ENCODE assay signal across 2 cellular contexts in the genomic region with DNA sequence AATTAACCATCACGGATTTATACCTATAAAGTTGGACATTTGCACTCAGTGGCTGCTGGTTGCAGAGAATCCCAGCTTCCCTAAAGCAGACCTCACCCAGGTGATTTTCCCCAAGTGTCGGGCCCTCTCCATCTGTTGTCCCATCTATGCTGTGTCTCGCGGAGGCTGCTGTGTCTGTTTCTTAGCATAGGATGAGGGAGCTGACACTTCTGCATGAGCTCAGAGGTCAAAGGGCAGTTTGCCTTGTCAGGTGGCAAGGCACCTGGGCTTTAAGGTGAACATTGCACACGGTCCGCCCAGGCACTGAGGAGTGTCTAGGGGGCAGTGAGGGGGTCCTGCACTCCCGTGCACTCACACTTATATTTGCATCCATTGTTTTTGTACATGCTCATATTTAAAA.
TF ChIP-seq lines count a peak whose summit lies in the region.

No MANE protein-coding gene starts in this region.

TF ChIP-seq in H1, 55 proteins besides CTCF, POLR2A, EP300 and RAD21:
- TF ChIP-seq JUND (IDR thresholded peaks at IDR 0.05; ENCODE audit: low read length) = no peak
- TF ChIP-seq YY1 (IDR thresholded peaks at IDR 0.05; ENCODE audit: low read depth, low read length) = no peak
- no peak for TF ChIP-seq BACH1 (IDR thresholded peaks at IDR 0.05; ENCODE audit: low read length)
- TF ChIP-seq EGR1 (IDR thresholded peaks at IDR 0.05; ENCODE audit: borderline replicate concordance, low read depth, low read length) = no peak
- TF ChIP-seq ASH2L (IDR thresholded peaks at IDR 0.05; ENCODE audit: low read length) = no peak
- TF ChIP-seq KDM1A (IDR thresholded peaks at IDR 0.05; ENCODE audit: borderline replicate concordance, low read length) = no peak
- no peak for TF ChIP-seq FOSL1 (IDR thresholded peaks at IDR 0.05; ENCODE audit: insufficient read depth, low read depth, low read length)
- TF ChIP-seq TAF7 (optimal IDR thresholded peaks at IDR 0.05; ENCODE audit: borderline replicate concordance, low read depth, low read length) = no peak
- no peak for TF ChIP-seq SIN3A (conservative IDR thresholded peaks at IDR 0.05 in 1 of 2, IDR thresholded peaks at IDR 0.05 in 1 of 2; ENCODE audit: low read depth in 1 of 2, low read length in 2 of 2)
- no peak for TF ChIP-seq TEAD4 (IDR thresholded peaks at IDR 0.05; ENCODE audit: low read depth, low read length)
- TF ChIP-seq EZH2 (IDR thresholded peaks at IDR 0.05; ENCODE audit: low read depth, low read length, severe bottlenecking) = no peak

TF ChIP-seq in HepG2, 621 proteins besides CTCF, POLR2A, EP300 and RAD21:
- TF ChIP-seq RFX5 (IDR thresholded peaks at IDR 0.05; ENCODE audit: low read depth, low read length) (no peak), KLF15 (CRISPR knock-in tag; IDR thresholded peaks at IDR 0.05; ENCODE audit: borderline replicate concordance) (no peak)
